Comparison of ENCODE assay signal across 10 cellular contexts in the genomic region with DNA sequence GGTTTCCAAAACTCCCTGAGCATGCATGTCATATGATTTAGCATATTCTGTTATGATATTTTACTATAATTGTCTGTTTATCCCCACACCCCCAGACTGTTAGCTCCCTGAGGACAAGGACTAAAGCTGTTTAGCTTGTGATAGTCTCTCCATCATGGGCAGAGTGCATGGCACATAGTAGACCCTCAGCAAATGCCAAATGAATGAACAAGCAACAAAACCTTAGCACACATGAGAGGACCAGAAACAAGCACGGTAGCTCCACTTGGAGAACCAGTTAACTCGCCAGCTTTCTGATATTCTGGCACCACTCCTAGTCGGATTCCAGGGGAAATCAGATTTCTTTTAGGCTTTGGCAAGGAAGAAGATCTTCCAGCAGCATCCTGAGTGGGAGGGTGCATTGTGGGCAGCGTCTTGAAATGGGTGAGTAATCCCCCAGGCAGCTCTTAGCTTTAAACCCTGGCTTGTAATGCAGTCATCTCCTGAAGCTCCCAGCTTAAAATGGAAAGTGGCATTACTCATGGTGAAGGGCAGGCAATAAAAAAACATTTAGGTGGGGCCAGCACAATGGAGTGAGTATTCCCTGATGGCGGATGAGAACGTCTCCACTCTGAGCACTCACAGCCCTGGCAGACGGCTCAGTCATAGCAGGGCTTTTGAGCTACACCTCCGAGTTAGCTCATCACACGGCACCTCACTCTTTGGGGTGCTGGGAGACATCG. TPM values are rescaled to one million over a fixed set of nuclear protein-coding genes. Genes with fewer than 3 reads are reported as not detected.
DNase-seq lines count a peak whose midpoint lies in the region; ATAC-seq and TF ChIP-seq lines count a peak whose summit lies in the region.
"Had no signal": no experiment of that assay in that cellular context is flagged by ENCODE, and none has a peak within 500 bp of the region (broad histone marks: within the 10 kb centered on the region; RNA-seq: fewer than 3 reads in every experiment).

No MANE protein-coding gene starts in this region.

- H3K4me1 ChIP-seq in ACC112 (ENCODE audit: control insufficient read depth, insufficient read depth, low read length, unreplicated experiment) (peaks cover 29% of the 10 kb centered on the region), mesendoderm (ENCODE audit: control insufficient read depth, low read depth, low read length) (no peaks in the 10 kb centered on the region)
- H3K4me1 ChIP-seq: Caco-2 had no signal

- DNase-seq in M059J (ENCODE audit: low read depth): peak; percentile 99
- DNase-seq in coronary artery (ENCODE audit: low spot score): peak; percentile 85
- peak; percentile 89 for DNase-seq in mesendoderm
- no peak for DNase-seq in posterior vena cava (ENCODE audit: low spot score)
- DNase-seq: activated effector memory CD4-positive, alpha-beta T cell treated with anti-CD3 and anti-CD28 coated beads, Interleukin-2, amount 50 U/mL, for 16 hours; Caco-2 had no signal

- no peak overlapping the region for H3K56ac ChIP-seq in mesendoderm (ENCODE audit: low read length)

- intact Hi-C loops in posterior vena cava (cut with DNase I): no loop called here

- H2BK120ac ChIP-seq in mesendoderm (ENCODE audit: low read depth, low read length): no peak overlapping the region

- H2AK5ac ChIP-seq in mesendoderm (ENCODE audit: low read length): no peak overlapping the region

- H2AFZ ChIP-seq in ACC112 (ENCODE audit: low read length, unreplicated experiment): peak overlapping the region; percentile 81

- ATAC-seq in HG02642 (IDR thresholded peaks at IDR 0.05; ENCODE audit: poor library complexity, unreplicated experiment) (no peak), GM18505 (IDR thresholded peaks at IDR 0.05; ENCODE audit: unreplicated experiment) (no peak), HG03520 (IDR thresholded peaks at IDR 0.05; ENCODE audit: unreplicated experiment) (no peak)

- TF ChIP-seq CTCF in coronary artery (IDR thresholded peaks at IDR 0.05): no peak

- H3K79me2 ChIP-seq in ACC112 (ENCODE audit: control insufficient read depth, insufficient read depth, low read length, unreplicated experiment) (no peaks in the 10 kb centered on the region), mesendoderm (ENCODE audit: control insufficient read depth, insufficient read depth, low read length) (no peaks in the 10 kb centered on the region)

- no CpG with 5 or more reads among the region's 10 CpGs for WGBS in mesendoderm (ENCODE audit: extremely low coverage, insufficient coverage, low lambda C conversion rate)

- H3K18ac ChIP-seq in mesendoderm (ENCODE audit: low read length): no peak overlapping the region

- H3K27me3 ChIP-seq in ACC112 (ENCODE audit: insufficient read depth, low read length) (no peaks in the 10 kb centered on the region), mesendoderm (ENCODE audit: insufficient read depth, low read length, poor library complexity) (no peaks in the 10 kb centered on the region)

- H3K4ac ChIP-seq in mesendoderm (ENCODE audit: low read depth, low read length): no peak overlapping the region

- no peak overlapping the region for H2BK15ac ChIP-seq in mesendoderm (replicated peaks; ENCODE audit: low read depth)

- H3K4me3 ChIP-seq in ACC112 (ENCODE audit: low read depth, low read length) (peak overlapping the region; percentile 18; the same call in 1 of the 2 replicates), coronary artery (peak overlapping the region; percentile 58), mesendoderm (ENCODE audit: low read length) (no peak overlapping the region)

- no peaks in the 10 kb centered on the region for H3K36me3 ChIP-seq in ACC112 (ENCODE audit: insufficient read depth, low read length)
- no peaks in the 10 kb centered on the region for H3K36me3 ChIP-seq in mesendoderm (ENCODE audit: control insufficient read depth, insufficient read depth, low read length)

- H4K8ac ChIP-seq in mesendoderm (ENCODE audit: low read depth, low read length): no peak overlapping the region

- no peak for TF ChIP-seq POLR2A in GM18505 (IDR thresholded peaks at IDR 0.05; ENCODE audit: borderline replicate concordance, extremely low read depth, insufficient read depth, insufficient read length)

- no peaks in the 10 kb centered on the region for H3K79me1 ChIP-seq in mesendoderm (ENCODE audit: low read length)

- H3K9ac ChIP-seq in mesendoderm (ENCODE audit: low read length): no peak overlapping the region

- no peak overlapping the region for H2BK5ac ChIP-seq in mesendoderm (ENCODE audit: low read length)

- H3K23ac ChIP-seq in mesendoderm (ENCODE audit: low read length): no peak overlapping the region

- peak overlapping the region; percentile 82 for H3K27ac ChIP-seq in ACC112 (ENCODE audit: low read depth, low read length)
- peak overlapping the region; percentile 67 to 95 for H3K27ac ChIP-seq in coronary artery
- no peak overlapping the region for H3K27ac ChIP-seq in mesendoderm (ENCODE audit: low read depth, low read length)

- no peak overlapping the region for H3K4me2 ChIP-seq in mesendoderm (ENCODE audit: low read length)

- no peak overlapping the region for H4K5ac ChIP-seq in mesendoderm (ENCODE audit: low read length)

RNA-seq across cellular contexts. Expression of a gene that starts 41.1 kb away (rescaled TPM):
- total RNA-seq in M059J (2014; rRNA removed; shearing (Covaris generic)): 2.4 and 4.1 TPM in 2 replicates
- polyA plus RNA-seq in mesendoderm (2013, experiment 1 of 2): 1.6 TPM
- polyA plus RNA-seq in mesendoderm (2013, experiment 2 of 2): 1.8 TPM
- 1 to 10 TPM; 2.3 to 5.0 TPM for total RNA-seq in posterior vena cava
- total RNA-seq: Caco-2 had no signal
